Comparison of ENCODE assay signal across 8 cellular contexts in genomic region chr14:52695481-52696091, GRCh38. TPM values are rescaled to one million over a fixed set of nuclear protein-coding genes. Genes with fewer than 3 reads are reported as not detected.
DNase-seq lines count a peak whose midpoint lies in the region; ATAC-seq and TF ChIP-seq lines count a peak whose summit lies in the region.

ERO1A (minus strand) TSS chr14:52695558; CDS start chr14:52695481, 77 bp downstream.

- no peak; the same call in none of the 2 replicates for TF ChIP-seq CTCF in C4-2B (conservative IDR thresholded peaks at IDR 0.05)

- H3K27me3 Mint-ChIP-seq in activated CD4-positive, alpha-beta memory T cell treated with anti-CD3 and anti-CD28 coated beads, Interleukin-2, amount 10 ng/mL, durations not matched to agents 7 days and 5 days: no peaks in the 10 kb centered on the region

- H3K9me3 Mint-ChIP-seq in activated CD4-positive, alpha-beta memory T cell treated with anti-CD3 and anti-CD28 coated beads, Interleukin-2, amount 10 ng/mL, durations not matched to agents 7 days and 5 days: no peaks in the 10 kb centered on the region

- CTCF ChIA-PET in activated CD4-positive, alpha-beta memory T cell treated with anti-CD3 and anti-CD28 coated beads, Interleukin-2, amount 10 ng/mL, durations not matched to agents 7 days and 5 days (lab: Charles Lee): interaction anchor here (0.9 kb wide), 1 partner anchor 141 kb away, joined by 3 read pairs; no protein-coding TSS in a partner anchor

- H3K27ac Mint-ChIP-seq in activated CD4-positive, alpha-beta memory T cell treated with anti-CD3 and anti-CD28 coated beads, Interleukin-2, amount 10 ng/mL, durations not matched to agents 7 days and 5 days: peak within 1 kb of the TSS; percentile 98

- ATAC-seq in GM19324 (IDR thresholded peaks at IDR 0.05; ENCODE audit: low FRiP score, unreplicated experiment) (peak; percentile 75), HG03457 (IDR thresholded peaks at IDR 0.05; ENCODE audit: unreplicated experiment) (peak; percentile 56)

- H3K27ac ChIP-seq in C4-2B: peak within 1 kb of the TSS; percentile 92

- POLR2A ChIA-PET in activated CD4-positive, alpha-beta memory T cell treated with anti-CD3 and anti-CD28 coated beads, Interleukin-2, amount 10 ng/mL, durations not matched to agents 7 days and 5 days (lab: Charles Lee): interaction anchor here (0.8 to 6.6 kb wide), 15 partner anchors 10 to 457 kb away, joined by 3 to 130 read pairs (median 6); partner anchors contain the start of genes DDHD1, GPR137C, PSMC6 and PTGER2

- peaks cover 42% of the 10 kb centered on the region for H3K4me1 Mint-ChIP-seq in activated CD4-positive, alpha-beta memory T cell treated with anti-CD3 and anti-CD28 coated beads, Interleukin-2, amount 10 ng/mL, durations not matched to agents 7 days and 5 days

- peak within 1 kb of the TSS; percentile 92 for H3K4me3 Mint-ChIP-seq in activated CD4-positive, alpha-beta memory T cell treated with anti-CD3 and anti-CD28 coated beads, Interleukin-2, amount 10 ng/mL, durations not matched to agents 7 days and 5 days

- H3K36me3 Mint-ChIP-seq in activated CD4-positive, alpha-beta memory T cell treated with anti-CD3 and anti-CD28 coated beads, Interleukin-2, amount 10 ng/mL, durations not matched to agents 7 days and 5 days (ENCODE audit: low read depth): peaks cover 39% of the 10 kb centered on the region

- DNase-seq in NCI-H526 (lab: John Stamatoyannopoulos, UW) (peak; percentile 59 to 87), lung microvascular endothelial cell (ENCODE audit: low read depth in 2 of 2) (peak; percentile 87 to 89)
- peak; percentile 75 for DNase-seq in activated CD4-positive, alpha-beta memory T cell treated with anti-CD3 and anti-CD28 coated beads, Interleukin-2, amount 10 ng/mL, durations not matched to agents 7 days and 5 days
- peak; percentile 59 for DNase-seq in effector CD4-positive, alpha-beta T cell
- DNase-seq in stimulated activated CD4-positive, alpha-beta T cell treated with anti-CD3 and anti-CD28 coated beads, TNF-alpha, amount 100 ng/mL, for 48 hours (ENCODE audit: low read depth in 3 of 3): peak; percentile 29 to 64 (median 52)

RNA-seq across cellular contexts. Expression of gene ERO1A, which starts in this region (rescaled TPM):
- total RNA-seq in activated CD4-positive, alpha-beta memory T cell treated with anti-CD3 and anti-CD28 coated beads, Interleukin-2, amount 10 ng/mL, durations not matched to agents 7 days and 5 days: 100 to 1,000 TPM; 256 to 270 TPM
- 30.7 and 48.4 TPM in 2 replicates for total RNA-seq in lung microvascular endothelial cell

Comparison
In these comparisons a context has a peak if more than half of its experiments do, and no peak if none do; other contexts are left out.
1. Peak in every context shown above with its lines: DNase-seq, ATAC-seq and H3K27ac ChIP-seq.